ENCODE assay signal across 17 cellular contexts in genomic region chr4:52848255-52848654, GRCh38. TPM values are rescaled to one million over a fixed set of nuclear protein-coding genes. Genes with fewer than 3 reads are reported as not detected.
A peak's percentile ranks its signal among the peaks of the same experiment; 100 is the strongest.
DNase-seq lines count a peak whose midpoint lies in the region; ATAC-seq, FAIRE-seq and TF ChIP-seq lines count a peak whose summit lies in the region.
"Had no signal": no experiment of that assay in that cellular context is flagged by ENCODE, and none has a peak within 500 bp of the region (broad histone marks: within the 10 kb centered on the region; RNA-seq: fewer than 3 reads in every experiment).

No MANE protein-coding gene starts in this region.

- H3K4me1 ChIP-seq in foreskin keratinocyte, result no peaks in the 10 kb centered on the region
- H3K4me1 ChIP-seq in ovary (ENCODE audit: insufficient read depth), result no peaks in the 10 kb centered on the region

- ATAC-seq in foreskin keratinocyte (peak; percentile 15), HG03108 (IDR thresholded peaks at IDR 0.05; ENCODE audit: unreplicated experiment) (no peak)

- no peak for TF ChIP-seq POLR2A in ovary (IDR thresholded peaks at IDR 0.05)

- 92 to 98% (median 97%) methylated on average over 6 of the region's 6 CpGs for WGBS in ovary, 3 donors

- TF ChIP-seq CTCF in foreskin keratinocyte (conservative IDR thresholded peaks at IDR 0.05) (no peak), ovary (IDR thresholded peaks at IDR 0.05) (no peak)

- no peaks in the 10 kb centered on the region for H3K27me3 ChIP-seq in foreskin keratinocyte
- H3K27me3 ChIP-seq in ovary, result no peaks in the 10 kb centered on the region
- H3K27me3 ChIP-seq: BLaER1 had no signal

- no peaks in the 10 kb centered on the region for H3K9me3 ChIP-seq in ovary
- H3K9me3 ChIP-seq: BLaER1 had no signal

- no peak for TF ChIP-seq EP300 in ovary (IDR thresholded peaks at IDR 0.05)

- peak; percentile 22 for FAIRE-seq in RCC 7860 (lab: Jason Lieb, UNC)
- FAIRE-seq: H54 had no signal

- H3K27ac ChIP-seq in foreskin keratinocyte (no peak overlapping the region), ovary (no peak overlapping the region)
- H3K27ac ChIP-seq: BLaER1 had no signal

- DNase-seq in HT-29 (ENCODE audit: low spot score) (peak; percentile 23), RCC 7860 (ENCODE audit: low spot score) (no peak), foreskin keratinocyte (no peak), renal cortical epithelial cell (ENCODE audit: low read depth) (peak; percentile 86), ovary (no peak), NCI-H526 treated with DMSO at 0.1 percent for 48 hours (lab: John Stamatoyannopoulos, UW) (no peak)
- DNase-seq: DMS 273 treated with DMSO at 0.1 percent for 48 hours, EL, Karpas-422, NCI-H1105 treated with DMSO at 0.1 percent for 48 hours, NCI-H187, NCI-H524, SHP77 treated with DMSO at 0.1 percent for 48 hours, SW 1271 had no signal

- H3K4me3 ChIP-seq in ovary, result no peak overlapping the region
- H3K4me3 ChIP-seq: BLaER1 had no signal

- intact Hi-C loops in ovary (cut with DNase I), result no loop called here

- H3K36me3 ChIP-seq in ovary, result no peaks in the 10 kb centered on the region
- H3K36me3 ChIP-seq: BLaER1 had no signal

RNA-seq across cellular contexts. Expression of gene RASL11B, which starts 13.9 kb away (rescaled TPM):
- not detected in 2 replicates for total RNA-seq in HT-29 (2014; rRNA removed; shearing (Covaris generic))
- total RNA-seq in foreskin keratinocyte (2.3 and 2.5 TPM in 2 replicates), renal cortical epithelial cell (4.7 and 21.2 TPM in 2 replicates), ovary (100 to 1,000 TPM in 1 of 7 donors, 10 to 100 TPM in 6; 15.3 to 166 (median 82.0) TPM)
- polyA plus RNA-seq in foreskin keratinocyte (1.5 and 2.0 TPM in 2 replicates), ovary (10 to 100 TPM; 32.6 to 62.5 TPM)

Comparison
In these comparisons a context has a peak if more than half of its experiments do, and no peak if none do; other contexts are left out.
1. DNase-seq: peak in HT-29 (single experiment) and renal cortical epithelial cell (single experiment); none in RCC 7860 (single experiment), foreskin keratinocyte (0 of 2), ovary (0 of 5) and NCI-H526 treated with DMSO at 0.1 percent for 48 hours (single experiment).